ENCODE assay signal across 18 cellular contexts in the genomic region with DNA sequence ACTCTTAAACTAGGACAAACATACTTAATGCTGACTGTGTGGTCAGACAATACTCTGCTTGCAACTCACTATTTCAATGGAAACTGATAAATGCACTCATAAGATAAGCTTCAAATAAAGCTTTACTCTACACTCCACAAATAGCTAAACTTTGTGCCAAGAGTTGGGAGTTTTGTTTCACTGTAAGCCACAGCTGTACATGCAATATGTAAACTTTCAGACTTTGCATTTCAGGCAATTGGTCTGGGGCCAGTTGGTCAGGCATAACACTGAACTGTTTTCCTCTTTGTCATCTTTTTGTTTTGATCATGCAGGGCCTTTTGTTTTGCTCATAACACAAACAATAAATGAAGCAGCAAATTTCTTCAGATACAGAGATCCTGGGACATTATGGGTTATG.
DNase-seq lines count a peak whose midpoint lies in the region; ATAC-seq, FAIRE-seq and TF ChIP-seq lines count a peak whose summit lies in the region.
"Had no signal": no experiment of that assay in that cellular context is flagged by ENCODE, and none has a peak within 500 bp of the region (broad histone marks: within the 10 kb centered on the region; RNA-seq: fewer than 3 reads in every experiment).

No MANE protein-coding gene starts in this region.

- H3K4me1 ChIP-seq in fibroblast of lung (ENCODE audit: control insufficient read depth, extremely low read depth, insufficient read depth, low read length): no peaks in the 10 kb centered on the region
- H3K4me1 ChIP-seq in upper lobe of right lung: no peaks in the 10 kb centered on the region
- H3K4me1 ChIP-seq: BE2C, Caco-2 had no signal

- H3K27ac Mint-ChIP-seq in progenitor cell of endocrine pancreas: peak overlapping the region; percentile 4
- H3K27ac Mint-ChIP-seq: CD8-positive, alpha-beta memory T cell; H9 had no signal

- H3K27me3 ChIP-seq in fibroblast of lung (ENCODE audit: control insufficient read depth, insufficient read depth, low read length) (no peaks in the 10 kb centered on the region), upper lobe of right lung (no peaks in the 10 kb centered on the region)
- H3K27me3 ChIP-seq: BE2C had no signal

- TF ChIP-seq POLR2A in H54 (IDR thresholded peaks at IDR 0.05; ENCODE audit: low read depth, low read length): no peak

- no peaks in the 10 kb centered on the region for H3K36me3 ChIP-seq in fibroblast of lung (ENCODE audit: control insufficient read depth, insufficient read depth, low read length)
- H3K36me3 ChIP-seq in upper lobe of right lung: no peaks in the 10 kb centered on the region
- H3K36me3 ChIP-seq: BE2C had no signal

- ATAC-seq in HG02973 (IDR thresholded peaks at IDR 0.05; ENCODE audit: unreplicated experiment): no peak
- no peak for ATAC-seq in GM19455 (IDR thresholded peaks at IDR 0.05; ENCODE audit: unreplicated experiment)
- ATAC-seq in upper lobe of right lung: no peak

- H3K27ac ChIP-seq in fibroblast of lung (ENCODE audit: insufficient read depth, low read length) (no peak overlapping the region), upper lobe of right lung (no peak overlapping the region)

- no peak for FAIRE-seq in H54 (lab: Jason Lieb, UNC)
- FAIRE-seq: G401.6, GM12891 had no signal

- H3K4me3 Mint-ChIP-seq in progenitor cell of endocrine pancreas (ENCODE audit: low read depth): no peak overlapping the region
- H3K4me3 Mint-ChIP-seq: CD4-positive, CD25-positive, alpha-beta regulatory T cell; CD8-positive, alpha-beta memory T cell; H9 had no signal

- peaks cover 4% of the 10 kb centered on the region for H3K36me3 Mint-ChIP-seq in progenitor cell of endocrine pancreas (ENCODE audit: insufficient read depth)
- H3K36me3 Mint-ChIP-seq: CD4-positive, CD25-positive, alpha-beta regulatory T cell; CD8-positive, alpha-beta memory T cell had no signal

- no peak overlapping the region for H2AFZ ChIP-seq in fibroblast of lung (ENCODE audit: low read length)

- no peak for TF ChIP-seq CTCF in astrocyte of the cerebellum (IDR thresholded peaks at IDR 0.05; ENCODE audit: low read depth, low read length, missing control alignments)
- no peak for TF ChIP-seq CTCF in fibroblast of lung (conservative IDR thresholded peaks at IDR 0.05 in 1 of 2, IDR thresholded peaks at IDR 0.05 in 1 of 2; ENCODE audit: low read depth in 1 of 2, low read length in 2 of 2)
- no peak for TF ChIP-seq CTCF in fibroblast of villous mesenchyme (IDR thresholded peaks at IDR 0.05; ENCODE audit: insufficient read depth, low read depth, low read length)
- no peak for TF ChIP-seq CTCF in progenitor cell of endocrine pancreas (IDR thresholded peaks at IDR 0.05; ENCODE audit: unreplicated experiment)
- no peak for TF ChIP-seq CTCF in upper lobe of right lung (IDR thresholded peaks at IDR 0.05)

- H3K9me3 Mint-ChIP-seq in progenitor cell of endocrine pancreas (ENCODE audit: low read depth): peaks cover 22% of the 10 kb centered on the region

- in situ Hi-C loops in astrocyte of the cerebellum (cut with HindIII; ENCODE audit: low sequenced_read_pairs): no loop called here

- DNase-seq in astrocyte of the cerebellum (ENCODE audit: low read depth): peak; percentile 1
- DNase-seq in fibroblast of lung (ENCODE audit: low read depth in 2 of 2): peak; percentile 23 to 63
- peak; percentile 53 for DNase-seq in fibroblast of villous mesenchyme (ENCODE audit: low read depth)
- no peak for DNase-seq in progenitor cell of endocrine pancreas (ENCODE audit: low spot score, unreplicated experiment)
- no peak for DNase-seq in H54 (ENCODE audit: insufficient read length, low spot score)
- no peak for DNase-seq in upper lobe of right lung
- DNase-seq: ACHN; BE2C; C1 segment of cervical spinal cord; Caco-2; CD4-positive, CD25-positive, alpha-beta regulatory T cell; CD8-positive, alpha-beta memory T cell; GOT3; H9 had no signal

- H3K9ac ChIP-seq in fibroblast of lung (ENCODE audit: insufficient read depth, low read length): no peak overlapping the region

- no peaks in the 10 kb centered on the region for H3K9me3 ChIP-seq in fibroblast of lung (ENCODE audit: control insufficient read depth, insufficient read depth, low read depth, low read length)
- H3K9me3 ChIP-seq in upper lobe of right lung: peaks cover 3% of the 10 kb centered on the region

- H3K4me1 Mint-ChIP-seq in progenitor cell of endocrine pancreas (ENCODE audit: low read depth): peaks cover 5% of the 10 kb centered on the region
- H3K4me1 Mint-ChIP-seq: CD4-positive, CD25-positive, alpha-beta regulatory T cell; CD8-positive, alpha-beta memory T cell; H9 had no signal

- intact Hi-C loops in upper lobe of right lung (cut with DNase I): no loop called here

- H3K27me3 Mint-ChIP-seq in progenitor cell of endocrine pancreas: no peaks in the 10 kb centered on the region
- H3K27me3 Mint-ChIP-seq: CD4-positive, CD25-positive, alpha-beta regulatory T cell; CD8-positive, alpha-beta memory T cell had no signal

- no peaks in the 10 kb centered on the region for H3K79me2 ChIP-seq in fibroblast of lung (ENCODE audit: control insufficient read depth, insufficient read depth, low read length)

- no peak overlapping the region for H3K4me2 ChIP-seq in fibroblast of lung (ENCODE audit: extremely low read depth, insufficient read depth, low read length)

- H3K4me3 ChIP-seq in astrocyte of the cerebellum (ENCODE audit: low read depth, low read length) (no peak overlapping the region), fibroblast of lung (replicated peaks in 1 of 4; ENCODE audit: control extremely low read depth in 1 of 4, insufficient read depth in 1 of 4, low read depth in 3 of 4, low read length in 4 of 4) (no peak overlapping the region), fibroblast of villous mesenchyme (ENCODE audit: low read depth, low read length) (no peak overlapping the region), upper lobe of right lung (no peak overlapping the region)

- H4K20me1 ChIP-seq in fibroblast of lung (ENCODE audit: control insufficient read depth, extremely low read depth, insufficient read depth, low read length): no peaks in the 10 kb centered on the region

Comparison
In these comparisons a context has a peak if more than half of its experiments do, and no peak if none do; other contexts are left out.
1. DNase-seq: peak in astrocyte of the cerebellum (single experiment), fibroblast of lung (2 of 2) and fibroblast of villous mesenchyme (single experiment); none in progenitor cell of endocrine pancreas (single experiment), H54 (single experiment) and upper lobe of right lung (single experiment).